Comparison of ENCODE assay signal across 17 cellular contexts in genomic region chr7:128591705-128592104, GRCh38.
A peak's percentile ranks its signal among the peaks of the same experiment; 100 is the strongest.
DNase-seq lines count a peak whose midpoint lies in the region; ATAC-seq and TF ChIP-seq lines count a peak whose summit lies in the region.
"Had no signal": no experiment of that assay in that cellular context is flagged by ENCODE, and none has a peak within 500 bp of the region (broad histone marks: within the 10 kb centered on the region; RNA-seq: fewer than 3 reads in every experiment).

No MANE protein-coding gene starts in this region.

- WGBS in SK-N-SH (ENCODE audit: low lambda C conversion rate) = 79% methylated on average over 5 of the region's 5 CpGs
- 48 to 67% (median 53%) methylated on average over 5 of the region's 5 CpGs for WGBS in psoas muscle, 3 donors

- intact Hi-C loops in psoas muscle (cut with DNase I) = no loop called here

- H3K9me2 ChIP-seq in SK-N-SH = no peaks in the 10 kb centered on the region

- no peak for TF ChIP-seq CTCF in SK-N-SH (IDR thresholded peaks at IDR 0.05)
- TF ChIP-seq CTCF in psoas muscle (IDR thresholded peaks at IDR 0.05) = no peak
- no peak for TF ChIP-seq CTCF in glutamatergic neuron (IDR thresholded peaks at IDR 0.05; ENCODE audit: partially characterized antibody, unreplicated experiment)
- no peak for TF ChIP-seq CTCF in WTC11 (IDR thresholded peaks at IDR 0.05)

- no peak overlapping the region for H2AFZ ChIP-seq in SK-N-SH (ENCODE audit: low read depth)

- H3K4me1 ChIP-seq in SK-N-SH (ENCODE audit: control insufficient read depth in 1 of 2, insufficient read depth in 2 of 2, low read depth in 1 of 2, low read length in 1 of 2) (peaks cover 0 to 4% of the 10 kb centered on the region in 2 experiments; a peak in 1 of 4 replicates), psoas muscle (peaks cover 12% of the 10 kb centered on the region)

- peaks cover 7% of the 10 kb centered on the region for H4K20me1 ChIP-seq in SK-N-SH (ENCODE audit: insufficient read depth)

- peak in 1 of 2 experiments; percentile 67; a peak in 2 of 4 replicates for TF ChIP-seq EP300 in SK-N-SH (IDR thresholded peaks at IDR 0.05; ENCODE audit: borderline replicate concordance in 1 of 2, low read depth in 1 of 2, low read length in 1 of 2)

- CTCF ChIA-PET in SK-N-SH (lab: Yijun Ruan, JAX) (no interaction called here), WTC11 (lab: Charles Lee) (no interaction called here)

- peaks cover 5% of the 10 kb centered on the region for H3F3A ChIP-seq in SK-N-SH (replicated peaks; ENCODE audit: insufficient read depth)

- H3K27me3 Mint-ChIP-seq in glutamatergic neuron (ENCODE audit: unreplicated experiment) (no peaks in the 10 kb centered on the region), WTC11 (ENCODE audit: low read depth) (no peaks in the 10 kb centered on the region)

- no peak overlapping the region for H3K4me2 ChIP-seq in SK-N-SH

- H3K4me3 ChIP-seq in SK-N-SH (ENCODE audit: low read depth in 2 of 2, low read length in 1 of 2) = no peak overlapping the region
- H3K4me3 ChIP-seq in psoas muscle = no peak overlapping the region

- H3K27me3 ChIP-seq in SK-N-SH (ENCODE audit: insufficient read depth) = no peaks in the 10 kb centered on the region
- no peaks in the 10 kb centered on the region for H3K27me3 ChIP-seq in psoas muscle (ENCODE audit: insufficient read depth in 3 of 3, low read length in 2 of 3)

- no peak overlapping the region for H3K9ac ChIP-seq in SK-N-SH

- ATAC-seq in psoas muscle (peak; percentile 59 to 78 (median 74)), WTC11 (no peak), GM19035 (IDR thresholded peaks at IDR 0.05; ENCODE audit: unreplicated experiment) (no peak)

- H3K36me3 ChIP-seq in SK-N-SH (replicated peaks in 1 of 2; ENCODE audit: control insufficient read depth in 1 of 2, insufficient read depth in 2 of 2, low read length in 1 of 2) (peaks cover 26 to 65% of the 10 kb centered on the region in 2 experiments), psoas muscle (ENCODE audit: insufficient read depth in 1 of 2, low read depth in 1 of 2) (peaks cover 0 to 54% of the 10 kb centered on the region in 2 donors)

- H3K9me3 ChIP-seq in SK-N-SH = no peaks in the 10 kb centered on the region
- H3K9me3 ChIP-seq in psoas muscle = no peaks in the 10 kb centered on the region

- in situ Hi-C loops in G401 (cut with HindIII; ENCODE audit: low sequenced_read_pairs) = no loop called here

- H3K9me3 Mint-ChIP-seq in glutamatergic neuron (ENCODE audit: unreplicated experiment) (peaks cover 3% of the 10 kb centered on the region), WTC11 (no peaks in the 10 kb centered on the region)

- peak; percentile 18; the same call in 1 of the 2 replicates for TF ChIP-seq RAD21 in SK-N-SH (IDR thresholded peaks at IDR 0.05; ENCODE audit: low read length)

- peaks cover 3% of the 10 kb centered on the region for H3K4me1 Mint-ChIP-seq in glutamatergic neuron (ENCODE audit: low read depth, unreplicated experiment)
- no peaks in the 10 kb centered on the region for H3K4me1 Mint-ChIP-seq in WTC11

- no peak overlapping the region for H3K4me3 Mint-ChIP-seq in glutamatergic neuron (ENCODE audit: unreplicated experiment)
- H3K4me3 Mint-ChIP-seq in WTC11 = no peak overlapping the region

- H3K36me3 Mint-ChIP-seq in glutamatergic neuron (ENCODE audit: unreplicated experiment) (no peaks in the 10 kb centered on the region), WTC11 (peaks cover 22% of the 10 kb centered on the region)

- peak; percentile 87 for DNase-seq in G401 (ENCODE audit: low spot score)
- peak; percentile 61 for DNase-seq in SK-N-SH
- peak; percentile 6 to 10 for DNase-seq in hippocampal formation (lab: John Stamatoyannopoulos, UW)
- DNase-seq in psoas muscle = no peak
- no peak for DNase-seq in glutamatergic neuron
- no peak for DNase-seq in WTC11 (ENCODE audit: low spot score)
- DNase-seq: IMR-90, NCI-H1417, NCI-H187, NCI-H2107, NCI-H226, NCI-H524, NCI-H82, OCI-M1, SHP77 treated with DMSO at 0.1 percent for 48 hours had no signal

- no peak overlapping the region for H3K27ac Mint-ChIP-seq in glutamatergic neuron (ENCODE audit: unreplicated experiment)
- no peak overlapping the region for H3K27ac Mint-ChIP-seq in WTC11

- H3K79me2 ChIP-seq in SK-N-SH (ENCODE audit: insufficient read depth) = peaks cover 62% of the 10 kb centered on the region

- POLR2A ChIA-PET in SK-N-SH (lab: Yijun Ruan, JAX) = no interaction called here
- POLR2A ChIA-PET in WTC11 (lab: Charles Lee) = no interaction called here

- H3K27ac ChIP-seq in SK-N-SH (ENCODE audit: low read depth in 2 of 2, low read length in 1 of 2) (peak overlapping the region in 1 of 2 experiments; percentile 48; a peak in 2 of 4 replicates), psoas muscle (peak overlapping the region; percentile 66)
- H3K27ac ChIP-seq: C4-2B had no signal

TF ChIP-seq in SK-N-SH, 30 proteins besides CTCF, POLR2A, EP300 and RAD21 (continues in another document):
- no peak for TF ChIP-seq SIN3A (IDR thresholded peaks at IDR 0.05; ENCODE audit: borderline replicate concordance, low read depth, low read length)
- no peak for TF ChIP-seq IRF3 (IDR thresholded peaks at IDR 0.05; ENCODE audit: low read depth, low read length)
- peak; percentile 92 for TF ChIP-seq GATA2 (CRISPR knock-in tag; IDR thresholded peaks at IDR 0.05)
- TF ChIP-seq ELF1 (IDR thresholded peaks at IDR 0.05) = no peak
- no peak for TF ChIP-seq RXRA (IDR thresholded peaks at IDR 0.05; ENCODE audit: borderline replicate concordance, low read depth)
- no peak for TF ChIP-seq MAX (IDR thresholded peaks at IDR 0.05; ENCODE audit: low read depth)
- no peak for TF ChIP-seq EZH2phosphoT487 (IDR thresholded peaks at IDR 0.05; ENCODE audit: borderline replicate concordance, low read depth)
- no peak for TF ChIP-seq MEF2A (IDR thresholded peaks at IDR 0.05; ENCODE audit: borderline replicate concordance, low read depth)

TF ChIP-seq in WTC11, 78 proteins besides CTCF, POLR2A, EP300 and RAD21:
- TF ChIP-seq RORB (CRISPR knock-in tag; IDR thresholded peaks at IDR 0.05) (no peak), ATF6 (CRISPR knock-in tag; IDR thresholded peaks at IDR 0.05) (no peak), ZBTB21 (CRISPR knock-in tag; IDR thresholded peaks at IDR 0.05; ENCODE audit: borderline replicate concordance) (no peak), MYBL2 (CRISPR knock-in tag; IDR thresholded peaks at IDR 0.05) (no peak), PRRX2 (CRISPR knock-in tag; IDR thresholded peaks at IDR 0.05) (no peak), AFF4 (CRISPR knock-in tag; IDR thresholded peaks at IDR 0.05; ENCODE audit: borderline replicate concordance) (no peak), ZNF317 (CRISPR knock-in tag; IDR thresholded peaks at IDR 0.05; ENCODE audit: borderline replicate concordance, low read depth) (no peak), IRF1 (CRISPR knock-in tag; IDR thresholded peaks at IDR 0.05) (no peak)

Comparison
In these comparisons a context has a peak if more than half of its experiments do, and no peak if none do; other contexts are left out.
1. DNase-seq: peak in G401 (single experiment), SK-N-SH (single experiment) and hippocampal formation (2 of 2); none in psoas muscle (0 of 2), glutamatergic neuron (single experiment) and WTC11 (single experiment).
2. ATAC-seq: peak in psoas muscle (4 of 4); none in WTC11 (single experiment) and GM19035 (single experiment).